Comparison of ENCODE assay signal across 29 cellular contexts in genomic region chr3:2910997-2911396, GRCh38.
"Had no signal": no experiment of that assay in that cellular context is flagged by ENCODE, and none has a peak within 500 bp of the region (broad histone marks: within the 10 kb centered on the region; RNA-seq: fewer than 3 reads in every experiment).

No MANE protein-coding gene starts in this region.

- H3K9me3 Mint-ChIP-seq: activated CD4-positive, alpha-beta memory T cell treated with anti-CD3 and anti-CD28 coated beads for 36 hours; activated CD4-positive, alpha-beta T cell treated with anti-CD3 and anti-CD28 coated beads, Interleukin-2, amount 10 ng/mL, durations not matched to agents 24 days and 14 days; activated T-cell treated with anti-CD3 and anti-CD28 coated beads, Interleukin-2, amount 50 U/mL, for 72 hours; effector memory CD8-positive, alpha-beta T cell; T-helper 2 cell treated with Interferon-gamma antibody and Interleukin-4, amounts not matched to agents 5 μg/mL and 100 μg/mL, for 36 hours had no signal

- DNase-seq: activated CD4-positive, alpha-beta memory T cell treated with anti-CD3 and anti-CD28 coated beads for 36 hours; activated CD4-positive, alpha-beta T cell treated with anti-CD3 and anti-CD28 coated beads for 36 hours; activated CD4-positive, alpha-beta T cell treated with anti-CD3 and anti-CD28 coated beads, Interleukin-2, amount 10 ng/mL, durations not matched to agents 24 days and 14 days; activated CD4-positive, CD25-positive, alpha-beta regulatory T cell; activated CD4-positive, CD25-positive, alpha-beta regulatory T cell treated with anti-CD3 and anti-CD28 coated beads, Interleukin-2, amount 50 U/mL, for 72 hours; activated CD8-positive, alpha-beta memory T cell treated with anti-CD3 and anti-CD28 coated beads, Interleukin-2, amount 10 ng/mL, durations not matched to agents 7 days and 5 days; activated CD8-positive, alpha-beta memory T cell treated with anti-CD3 and anti-CD28 coated beads, Interleukin-2, amount 50 U/mL, for 4 hours; activated CD8-positive, alpha-beta T cell treated with anti-CD3 and anti-CD28 coated beads, Interleukin-2, amount 10 ng/mL, durations not matched to agents 7 days and 5 days; activated gamma-delta T cell; activated naive CD4-positive, alpha-beta T cell treated with anti-CD3 and anti-CD28 coated beads, Interleukin-2, amount 50 U/mL, for 16 hours; activated naive CD4-positive, alpha-beta T cell treated with Interleukin-2 at 50 U/mL for 16 hours; activated T-cell treated with anti-CD3 and anti-CD28 coated beads, Interleukin-2, amount 50 U/mL, for 1 hour; activated T-cell treated with anti-CD3 and anti-CD28 coated beads, Interleukin-2, amount 50 U/mL, for 72 hours; amniotic stem cell; anterior cingulate cortex; brain microvascular endothelial cell; dermis blood vessel endothelial cell; effector CD4-positive, alpha-beta T cell; effector memory CD8-positive, alpha-beta T cell; erythroblast; foreskin keratinocyte; gastrocnemius medialis; glutamatergic neuron; heart left ventricle; T-helper 17 cell; T1000 had no signal

- ATAC-seq: activated CD4-positive, alpha-beta T cell treated with anti-CD3 and anti-CD28 coated beads for 36 hours; activated CD8-positive, alpha-beta memory T cell treated with anti-CD3 and anti-CD28 coated beads, Interleukin-2, amount 10 ng/mL, durations not matched to agents 7 days and 5 days; activated CD8-positive, alpha-beta T cell treated with anti-CD3 and anti-CD28 coated beads, Interleukin-2, amount 10 ng/mL, durations not matched to agents 7 days and 5 days; activated T-cell treated with anti-CD3 and anti-CD28 coated beads, Interleukin-2, amount 50 U/mL, for 72 hours; effector memory CD8-positive, alpha-beta T cell; foreskin keratinocyte; gastrocnemius medialis; heart left ventricle; T-helper 17 cell had no signal

- H3K4me3 Mint-ChIP-seq: activated CD4-positive, alpha-beta memory T cell treated with anti-CD3 and anti-CD28 coated beads for 36 hours; activated CD4-positive, alpha-beta T cell treated with anti-CD3 and anti-CD28 coated beads for 36 hours; activated CD4-positive, alpha-beta T cell treated with anti-CD3 and anti-CD28 coated beads, Interleukin-2, amount 10 ng/mL, durations not matched to agents 24 days and 14 days; activated CD8-positive, alpha-beta memory T cell treated with anti-CD3 and anti-CD28 coated beads, Interleukin-2, amount 10 ng/mL, durations not matched to agents 7 days and 5 days; activated CD8-positive, alpha-beta T cell treated with anti-CD3 and anti-CD28 coated beads, Interleukin-2, amount 10 ng/mL, durations not matched to agents 7 days and 5 days; activated naive CD8-positive, alpha-beta T cell; activated T-cell treated with anti-CD3 and anti-CD28 coated beads, Interleukin-2, amount 50 U/mL, for 72 hours; central memory CD8-positive, alpha-beta T cell; effector memory CD8-positive, alpha-beta T cell; T-helper 17 cell; T-helper 2 cell treated with Interferon-gamma antibody and Interleukin-4, amounts not matched to agents 5 μg/mL and 100 μg/mL, for 36 hours had no signal

- H3K4me1 Mint-ChIP-seq: activated CD4-positive, alpha-beta T cell treated with anti-CD3 and anti-CD28 coated beads for 36 hours; activated CD4-positive, alpha-beta T cell treated with anti-CD3 and anti-CD28 coated beads, Interleukin-2, amount 10 ng/mL, durations not matched to agents 24 days and 14 days; activated CD8-positive, alpha-beta memory T cell treated with anti-CD3 and anti-CD28 coated beads, Interleukin-2, amount 10 ng/mL, durations not matched to agents 7 days and 5 days; central memory CD8-positive, alpha-beta T cell had no signal

- H3K27me3 Mint-ChIP-seq: activated CD8-positive, alpha-beta memory T cell treated with anti-CD3 and anti-CD28 coated beads, Interleukin-2, amount 10 ng/mL, durations not matched to agents 7 days and 5 days had no signal

- H3K36me3 Mint-ChIP-seq: activated CD4-positive, alpha-beta memory T cell treated with anti-CD3 and anti-CD28 coated beads for 36 hours; activated CD8-positive, alpha-beta memory T cell treated with anti-CD3 and anti-CD28 coated beads, Interleukin-2, amount 10 ng/mL, durations not matched to agents 7 days and 5 days; activated naive CD8-positive, alpha-beta T cell had no signal
